ENCODE assay signal across 17 cellular contexts in genomic region chr4:30847157-30847556, GRCh38.
"Had no signal": no experiment of that assay in that cellular context is flagged by ENCODE, and none has a peak within 500 bp of the region (broad histone marks: within the 10 kb centered on the region; RNA-seq: fewer than 3 reads in every experiment).

No MANE protein-coding gene starts in this region.

- H3K36me3 Mint-ChIP-seq: activated naive CD8-positive, alpha-beta T cell treated with anti-CD3 and anti-CD28 coated beads for 36 hours; stimulated activated effector memory CD8-positive, alpha-beta T cell treated with anti-CD3 and anti-CD28 coated beads, Interleukin-12 subunit alpha, Interleukin-12 subunit beta, amount 100 ng/mL, for 72 hours had no signal

- H3K4me1 Mint-ChIP-seq: activated CD4-positive, alpha-beta T cell treated with anti-CD3 and anti-CD28 coated beads for 36 hours; activated naive CD8-positive, alpha-beta T cell treated with anti-CD3 and anti-CD28 coated beads for 36 hours; stimulated activated effector memory CD8-positive, alpha-beta T cell treated with anti-CD3 and anti-CD28 coated beads, Interleukin-12 subunit alpha, Interleukin-12 subunit beta, amount 100 ng/mL, for 72 hours had no signal

- H3K27me3 Mint-ChIP-seq: activated CD4-positive, alpha-beta T cell treated with anti-CD3 and anti-CD28 coated beads for 36 hours; activated CD8-positive, alpha-beta T cell treated with anti-CD3 and anti-CD28 coated beads for 36 hours; activated naive CD8-positive, alpha-beta T cell treated with anti-CD3 and anti-CD28 coated beads for 36 hours; dendritic cell treated with granulocyte-macrophage colony-stimulating factor and Interleukin-4, amounts not matched to agents 40 ng/mL and 50 ng/mL, for 4 days had no signal

- H3K9me3 Mint-ChIP-seq: activated CD8-positive, alpha-beta T cell treated with anti-CD3 and anti-CD28 coated beads for 36 hours; dendritic cell treated with granulocyte-macrophage colony-stimulating factor and Interleukin-4, amounts not matched to agents 40 ng/mL and 50 ng/mL, for 4 days; nephron had no signal

- H3K4me1 ChIP-seq: vagina had no signal

- H3K4me3 ChIP-seq: ovary, tibial artery, vagina had no signal

- H3K27ac ChIP-seq: brain microvascular endothelial cell, ovary, tibial artery, vagina, VCaP had no signal

- H3K36me3 ChIP-seq: brain microvascular endothelial cell, ovary, tibial artery, vagina had no signal

- H3K4me3 Mint-ChIP-seq: activated CD4-positive, alpha-beta T cell treated with anti-CD3 and anti-CD28 coated beads for 36 hours; activated CD8-positive, alpha-beta T cell treated with anti-CD3 and anti-CD28 coated beads for 36 hours; activated naive CD8-positive, alpha-beta T cell treated with anti-CD3 and anti-CD28 coated beads for 36 hours; activated T-cell treated with anti-CD3 and anti-CD28 coated beads, Interleukin-2, amount 50 U/mL, for 72 hours; dendritic cell treated with granulocyte-macrophage colony-stimulating factor and Interleukin-4, amounts not matched to agents 40 ng/mL and 50 ng/mL, for 4 days; nephron; stimulated activated effector memory CD8-positive, alpha-beta T cell treated with anti-CD3 and anti-CD28 coated beads, Interleukin-12 subunit alpha, Interleukin-12 subunit beta, amount 100 ng/mL, for 72 hours had no signal

- DNase-seq: activated CD4-positive, alpha-beta T cell treated with anti-CD3 and anti-CD28 coated beads for 36 hours; activated CD8-positive, alpha-beta memory T cell treated with anti-CD3 and anti-CD28 coated beads, Interleukin-2, amount 50 U/mL, for 4 hours; activated CD8-positive, alpha-beta T cell treated with anti-CD3 and anti-CD28 coated beads for 36 hours; activated gamma-delta T cell treated with Interleukin-2 at 50 U/mL for 16 hours; activated naive CD8-positive, alpha-beta T cell treated with anti-CD3 and anti-CD28 coated beads for 36 hours; activated T-cell treated with anti-CD3 and anti-CD28 coated beads, Interleukin-2, amount 50 U/mL, for 72 hours; brain microvascular endothelial cell; cerebellar nuclear complex; erythroblast; mammary epithelial cell; ovary; tibial artery had no signal

- H3K9me3 ChIP-seq: ovary, tibial artery, vagina had no signal

- H3K27me3 ChIP-seq: brain microvascular endothelial cell, ovary, tibial artery, vagina had no signal

- ATAC-seq: activated CD4-positive, alpha-beta T cell treated with anti-CD3 and anti-CD28 coated beads for 36 hours; activated CD8-positive, alpha-beta T cell treated with anti-CD3 and anti-CD28 coated beads for 36 hours; activated T-cell treated with anti-CD3 and anti-CD28 coated beads, Interleukin-2, amount 50 U/mL, for 72 hours; stimulated activated effector memory CD8-positive, alpha-beta T cell treated with anti-CD3 and anti-CD28 coated beads, Interleukin-12 subunit alpha, Interleukin-12 subunit beta, amount 100 ng/mL, for 72 hours had no signal

- H3K27ac Mint-ChIP-seq: activated CD4-positive, alpha-beta T cell treated with anti-CD3 and anti-CD28 coated beads for 36 hours; activated CD8-positive, alpha-beta T cell treated with anti-CD3 and anti-CD28 coated beads for 36 hours; activated naive CD8-positive, alpha-beta T cell treated with anti-CD3 and anti-CD28 coated beads for 36 hours; activated T-cell treated with anti-CD3 and anti-CD28 coated beads, Interleukin-2, amount 50 U/mL, for 72 hours; dendritic cell treated with granulocyte-macrophage colony-stimulating factor and Interleukin-4, amounts not matched to agents 40 ng/mL and 50 ng/mL, for 4 days; nephron; stimulated activated effector memory CD8-positive, alpha-beta T cell treated with anti-CD3 and anti-CD28 coated beads, Interleukin-12 subunit alpha, Interleukin-12 subunit beta, amount 100 ng/mL, for 72 hours had no signal
